ENCODE assay signal across 19 cellular contexts in genomic region chr15:29470311-29470710, GRCh38.
DNase-seq lines count a peak whose midpoint lies in the region; ATAC-seq, FAIRE-seq and TF ChIP-seq lines count a peak whose summit lies in the region.
"Had no signal": no experiment of that assay in that cellular context is flagged by ENCODE, and none has a peak within 500 bp of the region (broad histone marks: within the 10 kb centered on the region; RNA-seq: fewer than 3 reads in every experiment).

No MANE protein-coding gene starts in this region.

- no peak overlapping the region for H3K9ac ChIP-seq in H9 (ENCODE audit: extremely low read depth, insufficient read length, low read length)
- H3K9ac ChIP-seq in neuronal stem cell (ENCODE audit: low read depth, low read length, poor library complexity): no peak overlapping the region

- CTCF ChIA-PET in A549 (lab: Yijun Ruan, JAX): interaction anchor here (0.9 kb wide), 1 partner anchor 14 kb away, joined by 3 read pairs; no protein-coding TSS in a partner anchor

- no peak for TF ChIP-seq EP300 in A549 (IDR thresholded peaks at IDR 0.05)

- no peak overlapping the region for H2BK120ac ChIP-seq in H9 (ENCODE audit: low read depth, low read length, poor library complexity, severe bottlenecking)
- no peak overlapping the region for H2BK120ac ChIP-seq in neuronal stem cell (ENCODE audit: low read depth, low read length)

- H3K4me2 ChIP-seq in A549: peak overlapping the region; percentile 46
- H3K4me2 ChIP-seq in H9 (ENCODE audit: insufficient read depth, insufficient read length, low read length): no peak overlapping the region
- no peak overlapping the region for H3K4me2 ChIP-seq in neuronal stem cell (ENCODE audit: insufficient read depth, low read length, poor library complexity, severe bottlenecking)

- no peak overlapping the region for H3K27ac ChIP-seq in A549
- H3K27ac ChIP-seq in H9 (ENCODE audit: insufficient read length, low read depth, low read length): no peak overlapping the region
- no peak overlapping the region for H3K27ac ChIP-seq in neuronal stem cell (replicated peaks; ENCODE audit: low read length)

- H3K27me3 ChIP-seq in H9 (ENCODE audit: insufficient read depth, low read length): no peaks in the 10 kb centered on the region
- no peaks in the 10 kb centered on the region for H3K27me3 ChIP-seq in neuronal stem cell (ENCODE audit: control insufficient read depth in 3 of 3, insufficient read depth in 3 of 3, low read depth in 1 of 3, low read length in 3 of 3)
- H3K27me3 ChIP-seq: dorsolateral prefrontal cortex had no signal

- no peak overlapping the region for H3K14ac ChIP-seq in H9 (ENCODE audit: insufficient read depth, low read length)
- no peak overlapping the region for H3K14ac ChIP-seq in neuronal stem cell (ENCODE audit: low read length)

- no peaks in the 10 kb centered on the region for H3K79me2 ChIP-seq in H9 (ENCODE audit: insufficient read depth, low read length)

- H3K4ac ChIP-seq in H9 (ENCODE audit: low read depth, low read length) (no peak overlapping the region), neuronal stem cell (ENCODE audit: low read length) (no peak overlapping the region)

- no peaks in the 10 kb centered on the region for H4K20me1 ChIP-seq in H9 (ENCODE audit: control insufficient read depth, insufficient read depth, insufficient read length)

- no peak overlapping the region for H4K5ac ChIP-seq in H9 (ENCODE audit: insufficient read length, low read depth, low read length)

- no peak overlapping the region for H2BK15ac ChIP-seq in H9 (ENCODE audit: low read depth, low read length)
- H2BK15ac ChIP-seq in neuronal stem cell (ENCODE audit: low read length): no peak overlapping the region

- H2BK20ac ChIP-seq in H9 (ENCODE audit: low read depth, low read length, poor library complexity, severe bottlenecking): no peak overlapping the region

- no peak overlapping the region for H2AK5ac ChIP-seq in H9 (ENCODE audit: insufficient read length, low read length)
- no peak overlapping the region for H2AK5ac ChIP-seq in neuronal stem cell (ENCODE audit: low read depth, low read length)

- H3K23me2 ChIP-seq in H9 (ENCODE audit: insufficient read length, low read depth, low read length, poor library complexity, severe bottlenecking): no peaks in the 10 kb centered on the region

- TF ChIP-seq RAD21 in A549 (conservative IDR thresholded peaks at IDR 0.05 in 1 of 2, IDR thresholded peaks at IDR 0.05 in 1 of 2): no peak

- no peak overlapping the region for H2BK5ac ChIP-seq in H9 (ENCODE audit: insufficient read length, low read length)
- no peak overlapping the region for H2BK5ac ChIP-seq in neuronal stem cell (ENCODE audit: low read length)

- no peak overlapping the region for H4K8ac ChIP-seq in H9 (replicated peaks; ENCODE audit: insufficient read length, low read depth, low read length)
- H4K8ac ChIP-seq in neuronal stem cell (ENCODE audit: low read depth, low read length): no peak overlapping the region

- H3K56ac ChIP-seq in H9 (ENCODE audit: insufficient read length, low read depth, low read length): no peak overlapping the region

- no peak; a peak in 1 of 6 replicates for ATAC-seq in A549
- no peak for ATAC-seq in HG03108 (IDR thresholded peaks at IDR 0.05; ENCODE audit: unreplicated experiment)
- ATAC-seq in sciatic nerve: no peak
- no peak for ATAC-seq in activated naive CD8-positive, alpha-beta T cell treated with anti-CD3 and anti-CD28 coated beads, Interleukin-2, amount 50 U/mL, for 24 hours
- ATAC-seq: activated CD8-positive, alpha-beta T cell treated with anti-CD3 and anti-CD28 coated beads for 36 hours; SK-N-SH treated with all-trans-retinoic acid at 6 μM for 48 hours had no signal

- no peak for FAIRE-seq in A549 (lab: Jason Lieb, UNC)
- FAIRE-seq: GM19239 had no signal

- TF ChIP-seq CTCF in A549 (IDR thresholded peaks at IDR 0.05) (no peak), H9 (conservative IDR thresholded peaks at IDR 0.05) (no peak)

- H3K4me3 Mint-ChIP-seq in H9: no peak overlapping the region
- no peak overlapping the region for H3K4me3 Mint-ChIP-seq in activated naive CD8-positive, alpha-beta T cell treated with anti-CD3 and anti-CD28 coated beads, Interleukin-2, amount 50 U/mL, for 24 hours
- H3K4me3 Mint-ChIP-seq: activated B cell treated with CpG ODN at 0.5 μM for 24 hours; activated CD8-positive, alpha-beta T cell treated with anti-CD3 and anti-CD28 coated beads for 36 hours; CD4-positive, CD25-positive, alpha-beta regulatory T cell had no signal

- no peak overlapping the region for H3K23ac ChIP-seq in H9 (ENCODE audit: insufficient read length, low read depth, low read length)
- no peak overlapping the region for H3K23ac ChIP-seq in neuronal stem cell (ENCODE audit: low read depth, low read length, poor library complexity)

- H2BK12ac ChIP-seq in H9 (ENCODE audit: insufficient read length, low read depth, low read length): no peak overlapping the region
- peak overlapping the region; percentile 14 for H2BK12ac ChIP-seq in neuronal stem cell (ENCODE audit: low read length)

- H3K9me3 ChIP-seq in A549 (no peaks in the 10 kb centered on the region), H9 (ENCODE audit: control insufficient read depth, low read depth, low read length) (no peaks in the 10 kb centered on the region), neuronal stem cell (replicated peaks in 1 of 2; ENCODE audit: control insufficient read depth in 2 of 2, insufficient read depth in 1 of 2, low read depth in 1 of 2, low read length in 2 of 2) (no peaks in the 10 kb centered on the region)

- no peaks in the 10 kb centered on the region for H3K9me3 Mint-ChIP-seq in H9
- H3K9me3 Mint-ChIP-seq in activated naive CD8-positive, alpha-beta T cell treated with anti-CD3 and anti-CD28 coated beads, Interleukin-2, amount 50 U/mL, for 24 hours: no peaks in the 10 kb centered on the region
- H3K9me3 Mint-ChIP-seq: activated B cell treated with CpG ODN at 0.5 μM for 24 hours; activated CD8-positive, alpha-beta T cell treated with anti-CD3 and anti-CD28 coated beads for 36 hours; CD4-positive, CD25-positive, alpha-beta regulatory T cell had no signal

- intact Hi-C loops in sciatic nerve (cut with DNase I): no loop called here

- H3K18ac ChIP-seq in H9 (ENCODE audit: insufficient read length, low read depth, low read length) (no peak overlapping the region), neuronal stem cell (ENCODE audit: low read length) (no peak overlapping the region)

- peak overlapping the region in 2 of 3 experiments; percentile 47 to 84; a peak in 3 of 7 replicates for H3K27ac Mint-ChIP-seq in H9
- no peak overlapping the region for H3K27ac Mint-ChIP-seq in activated naive CD8-positive, alpha-beta T cell treated with anti-CD3 and anti-CD28 coated beads, Interleukin-2, amount 50 U/mL, for 24 hours
- H3K27ac Mint-ChIP-seq: activated B cell treated with CpG ODN at 0.5 μM for 24 hours; activated CD8-positive, alpha-beta T cell treated with anti-CD3 and anti-CD28 coated beads for 36 hours; CD4-positive, CD25-positive, alpha-beta regulatory T cell had no signal

- POLR2A ChIA-PET in A549 (lab: Yijun Ruan, JAX): no interaction called here

- H3K4me3 ChIP-seq in A549: no peak overlapping the region
- H3K4me3 ChIP-seq in neuronal stem cell (ENCODE audit: low read length in 2 of 2): no peak overlapping the region
- H3K4me3 ChIP-seq: dorsolateral prefrontal cortex had no signal

- no peaks in the 10 kb centered on the region for H3K79me1 ChIP-seq in H9 (ENCODE audit: insufficient read depth, low read depth, low read length, poor library complexity, severe bottlenecking)
- H3K79me1 ChIP-seq in neuronal stem cell (ENCODE audit: low read depth, low read length): no peaks in the 10 kb centered on the region

- no peaks in the 10 kb centered on the region; a peak in 1 of 7 replicates for H3K36me3 Mint-ChIP-seq in H9 (ENCODE audit: insufficient read depth in 1 of 3, low read depth in 3 of 3)
- no peaks in the 10 kb centered on the region for H3K36me3 Mint-ChIP-seq in activated naive CD8-positive, alpha-beta T cell treated with anti-CD3 and anti-CD28 coated beads, Interleukin-2, amount 50 U/mL, for 24 hours (ENCODE audit: low read depth)
- H3K36me3 Mint-ChIP-seq: CD4-positive, CD25-positive, alpha-beta regulatory T cell had no signal

- no peak overlapping the region for H4K91ac ChIP-seq in H9 (ENCODE audit: insufficient read length, low read depth, low read length)
- H4K91ac ChIP-seq in neuronal stem cell (ENCODE audit: low read depth, low read length, poor library complexity): no peak overlapping the region

- H3K27me3 Mint-ChIP-seq in H9 (ENCODE audit: low read depth): peaks cover 1% of the 10 kb centered on the region
- peaks cover 1% of the 10 kb centered on the region for H3K27me3 Mint-ChIP-seq in activated naive CD8-positive, alpha-beta T cell treated with anti-CD3 and anti-CD28 coated beads, Interleukin-2, amount 50 U/mL, for 24 hours
- H3K27me3 Mint-ChIP-seq: activated B cell treated with CpG ODN at 0.5 μM for 24 hours; activated CD8-positive, alpha-beta T cell treated with anti-CD3 and anti-CD28 coated beads for 36 hours; CD4-positive, CD25-positive, alpha-beta regulatory T cell had no signal

- no peak for TF ChIP-seq POLR2A in A549 (IDR thresholded peaks at IDR 0.05; ENCODE audit: low read length)

- H3K4me1 ChIP-seq in A549 (peaks cover 19% of the 10 kb centered on the region), H9 (ENCODE audit: insufficient read depth, low read length) (peaks cover 3% of the 10 kb centered on the region; the same call in 1 of the 2 replicates), neuronal stem cell (ENCODE audit: control insufficient read depth in 2 of 2, insufficient read depth in 1 of 2, low read depth in 1 of 2, low read length in 2 of 2) (peaks cover 0 to 6% of the 10 kb centered on the region in 2 donors)

- no peak overlapping the region for H3T11ph ChIP-seq in H9 (ENCODE audit: low read length)

- WGBS in A549 (ENCODE audit: missing lambda C conversion rate): 83% methylated on average over 14 of the region's 14 CpGs
- no CpG with 5 or more reads among the region's 14 CpGs for WGBS in H9 (ENCODE audit: extremely low coverage, insufficient read length, low lambda C conversion rate)
- WGBS in neuronal stem cell (ENCODE audit: extremely low coverage in 2 of 2, insufficient read length in 2 of 2, insufficient replicate concordance in 1 of 2), 2 donors: no CpG with 5 or more reads among the region's 14 CpGs

- H3K36me3 ChIP-seq in neuronal stem cell (replicated peaks in 1 of 2; ENCODE audit: control insufficient read depth in 2 of 2, insufficient read depth in 2 of 2, low read length in 2 of 2): no peaks in the 10 kb centered on the region

- H2AFZ ChIP-seq in H9 (ENCODE audit: low read length) (no peak overlapping the region), neuronal stem cell (ENCODE audit: low read length) (no peak overlapping the region)

- peaks cover 22 to 35% of the 10 kb centered on the region in 2 experiments for H3K4me1 Mint-ChIP-seq in H9
- no peaks in the 10 kb centered on the region for H3K4me1 Mint-ChIP-seq in activated naive CD8-positive, alpha-beta T cell treated with anti-CD3 and anti-CD28 coated beads, Interleukin-2, amount 50 U/mL, for 24 hours
- H3K4me1 Mint-ChIP-seq: activated B cell treated with CpG ODN at 0.5 μM for 24 hours; CD4-positive, CD25-positive, alpha-beta regulatory T cell had no signal

- DNase-seq in A549 (ENCODE audit: low read depth in 1 of 2, low spot score in 1 of 2): no peak
- DNase-seq in H9: no peak
- peak; percentile 56 for DNase-seq in cerebellum (ENCODE audit: low spot score)
- DNase-seq in neuronal stem cell (ENCODE audit: low spot score): no peak
- DNase-seq in sciatic nerve (ENCODE audit: low spot score): no peak
- DNase-seq in activated naive CD8-positive, alpha-beta T cell treated with anti-CD3 and anti-CD28 coated beads, Interleukin-2, amount 50 U/mL, for 24 hours: no peak
- DNase-seq: activated B cell treated with CpG ODN at 0.5 μM for 24 hours; activated CD8-positive, alpha-beta T cell treated with anti-CD3 and anti-CD28 coated beads for 36 hours; amygdala; CD4-positive, CD25-positive, alpha-beta regulatory T cell; Karpas-422; NCI-H1048; NCI-H2029; NCI-H226; stimulated activated CD4-positive, alpha-beta T cell treated with anti-CD3 and anti-CD28 coated beads, Interleukin-15, amount 100 ng/mL, for 24 hours had no signal
